Comparison of ENCODE assay signal across 16 cellular contexts in genomic region chr4:140675599-140676231, GRCh38.
DNase-seq lines count a peak whose midpoint lies in the region; ATAC-seq and TF ChIP-seq lines count a peak whose summit lies in the region.
"Had no signal": no experiment of that assay in that cellular context is flagged by ENCODE, and none has a peak within 500 bp of the region (broad histone marks: within the 10 kb centered on the region; RNA-seq: fewer than 3 reads in every experiment).

No MANE protein-coding gene starts in this region.

- DNase-seq in ELR (ENCODE audit: low read depth), result peak; percentile 43
- DNase-seq in central memory CD8-positive, alpha-beta T cell (ENCODE audit: low spot score in 2 of 2), result no peak
- peak; percentile 37 to 69 for DNase-seq in lung microvascular endothelial cell (ENCODE audit: low read depth in 2 of 2)
- no peak for DNase-seq in progenitor cell of endocrine pancreas (ENCODE audit: low spot score, unreplicated experiment)
- no peak for DNase-seq in SJCRH30
- DNase-seq in gastrocnemius medialis, result no peak
- DNase-seq in NCI-H1694 (lab: John Stamatoyannopoulos, UW), result no peak
- DNase-seq: activated T-cell treated with anti-CD3 and anti-CD28 coated beads, Interleukin-2, amount 50 U/mL, for 4 hours; CD8-positive, alpha-beta memory T cell; Karpas-422; left ventricle myocardium inferior; NCI-H1417; thyroid gland had no signal

- no peaks in the 10 kb centered on the region for H3K9me3 ChIP-seq in SJCRH30 (replicated peaks)
- H3K9me3 ChIP-seq in gastrocnemius medialis, result no peaks in the 10 kb centered on the region
- H3K9me3 ChIP-seq: left ventricle myocardium inferior, thyroid gland had no signal

- peaks cover 2% of the 10 kb centered on the region for H3K36me3 Mint-ChIP-seq in central memory CD8-positive, alpha-beta T cell (ENCODE audit: insufficient read depth)
- H3K36me3 Mint-ChIP-seq in progenitor cell of endocrine pancreas (ENCODE audit: insufficient read depth), result peaks cover 29% of the 10 kb centered on the region
- H3K36me3 Mint-ChIP-seq: activated naive CD4-positive, alpha-beta T cell treated with anti-CD3 and anti-CD28 coated beads, Interleukin-2, amount 50 U/mL, for 72 hours; CD8-positive, alpha-beta memory T cell had no signal

- H3K36me3 ChIP-seq in SJCRH30 (peaks cover 24% of the 10 kb centered on the region), gastrocnemius medialis (no peaks in the 10 kb centered on the region)

- H3K27me3 Mint-ChIP-seq in central memory CD8-positive, alpha-beta T cell, result peaks cover 28% of the 10 kb centered on the region
- H3K27me3 Mint-ChIP-seq in progenitor cell of endocrine pancreas, result no peaks in the 10 kb centered on the region

- no peak for TF ChIP-seq POLR2A in gastrocnemius medialis (IDR thresholded peaks at IDR 0.05)

- H3K27me3 ChIP-seq in SJCRH30, result no peaks in the 10 kb centered on the region
- no peaks in the 10 kb centered on the region for H3K27me3 ChIP-seq in gastrocnemius medialis
- H3K27me3 ChIP-seq: thyroid gland had no signal

- H3K4me1 Mint-ChIP-seq in central memory CD8-positive, alpha-beta T cell, result no peaks in the 10 kb centered on the region
- peaks cover 16% of the 10 kb centered on the region for H3K4me1 Mint-ChIP-seq in progenitor cell of endocrine pancreas (ENCODE audit: low read depth)

- no peak overlapping the region for H3K27ac Mint-ChIP-seq in central memory CD8-positive, alpha-beta T cell (ENCODE audit: low read depth)
- no peak overlapping the region for H3K27ac Mint-ChIP-seq in progenitor cell of endocrine pancreas
- H3K27ac Mint-ChIP-seq: activated naive CD4-positive, alpha-beta T cell treated with anti-CD3 and anti-CD28 coated beads, Interleukin-2, amount 50 U/mL, for 72 hours; CD8-positive, alpha-beta memory T cell had no signal

- TF ChIP-seq CTCF in progenitor cell of endocrine pancreas (IDR thresholded peaks at IDR 0.05; ENCODE audit: unreplicated experiment), result no peak
- no peak for TF ChIP-seq CTCF in gastrocnemius medialis (IDR thresholded peaks at IDR 0.05 in 4 of 5, conservative IDR thresholded peaks at IDR 0.05 in 1 of 5)

- intact Hi-C loops in gastrocnemius medialis (cut with DNase I; ENCODE audit: low total_unique reads), result no loop called here

- H3K27ac ChIP-seq in SJCRH30 (no peak overlapping the region), gastrocnemius medialis (no peak overlapping the region)
- H3K27ac ChIP-seq: left ventricle myocardium inferior, skin epidermis, thyroid gland had no signal

- no peaks in the 10 kb centered on the region for H3K9me3 Mint-ChIP-seq in central memory CD8-positive, alpha-beta T cell
- H3K9me3 Mint-ChIP-seq in progenitor cell of endocrine pancreas (ENCODE audit: low read depth), result no peaks in the 10 kb centered on the region
- H3K9me3 Mint-ChIP-seq: activated naive CD4-positive, alpha-beta T cell treated with anti-CD3 and anti-CD28 coated beads, Interleukin-2, amount 50 U/mL, for 72 hours; activated T-cell treated with anti-CD3 and anti-CD28 coated beads, Interleukin-2, amount 50 U/mL, for 4 hours had no signal

- no peak overlapping the region for H3K4me3 Mint-ChIP-seq in central memory CD8-positive, alpha-beta T cell
- H3K4me3 Mint-ChIP-seq in progenitor cell of endocrine pancreas (ENCODE audit: low read depth), result no peak overlapping the region
- H3K4me3 Mint-ChIP-seq: activated T-cell treated with anti-CD3 and anti-CD28 coated beads, Interleukin-2, amount 50 U/mL, for 4 hours had no signal

- no peak overlapping the region for H3K4me3 ChIP-seq in SJCRH30
- H3K4me3 ChIP-seq in gastrocnemius medialis, result no peak overlapping the region
- H3K4me3 ChIP-seq: left ventricle myocardium inferior, skin epidermis, thyroid gland had no signal

- in situ Hi-C loops in gastrocnemius medialis (cut with MboI; ENCODE audit: low sequenced_read_pairs in 4 of 4), result no loop called here

- no peaks in the 10 kb centered on the region for H3K4me1 ChIP-seq in SJCRH30
- no peaks in the 10 kb centered on the region for H3K4me1 ChIP-seq in gastrocnemius medialis
- H3K4me1 ChIP-seq: left ventricle myocardium inferior, thyroid gland had no signal

- ATAC-seq in HG03432 (IDR thresholded peaks at IDR 0.05; ENCODE audit: unreplicated experiment) (peak; percentile 47), gastrocnemius medialis (no peak)
- ATAC-seq in central memory CD8-positive, alpha-beta T cell (replicated peaks; ENCODE audit: extremely low read depth, poor library complexity, severe bottlenecking), result peak; percentile 43
- ATAC-seq: activated naive CD4-positive, alpha-beta T cell treated with anti-CD3 and anti-CD28 coated beads, Interleukin-2, amount 50 U/mL, for 72 hours; activated T-cell treated with anti-CD3 and anti-CD28 coated beads, Interleukin-2, amount 50 U/mL, for 4 hours had no signal

Comparison
In these comparisons a context has a peak if more than half of its experiments do, and no peak if none do; other contexts are left out.
1. DNase-seq: peak in ELR (single experiment) and lung microvascular endothelial cell (2 of 2); none in central memory CD8-positive, alpha-beta T cell (0 of 2), progenitor cell of endocrine pancreas (single experiment), SJCRH30 (0 of 2), gastrocnemius medialis (0 of 2) and NCI-H1694 (single experiment).
2. ATAC-seq: peak in HG03432 (single experiment) and central memory CD8-positive, alpha-beta T cell (single experiment); none in gastrocnemius medialis (0 of 2).